8 cellular contexts compared by ENCODE assay signal in genomic region chr7:47536705-47537611, GRCh38. TPM values are rescaled to one million over a fixed set of nuclear protein-coding genes. Genes with fewer than 3 reads are reported as not detected.
DNase-seq lines count a peak whose midpoint lies in the region; ATAC-seq and TF ChIP-seq lines count a peak whose summit lies in the region.

No MANE protein-coding gene starts in this region.

- H4K20me1 ChIP-seq in hepatocyte (ENCODE audit: insufficient read depth, poor library complexity, severe bottlenecking): no peaks in the 10 kb centered on the region

- 6% methylated on average over 88 of the region's 94 CpGs for WGBS in hepatocyte (ENCODE audit: low lambda C conversion rate, missing lambda C conversion rate)

- no peak for TF ChIP-seq CTCF in ascending aorta (IDR thresholded peaks at IDR 0.05)
- no peak for TF ChIP-seq CTCF in hepatocyte (IDR thresholded peaks at IDR 0.05; ENCODE audit: poor library complexity)

- H3K4me2 ChIP-seq in hepatocyte: peak overlapping the region; percentile 91

- peak; percentile 75 for DNase-seq in EL
- DNase-seq in ascending aorta (ENCODE audit: low spot score in 2 of 2): peak; percentile 25 to 75
- peak; percentile 77 for DNase-seq in hepatocyte (ENCODE audit: low spot score)
- DNase-seq in retina: peak; percentile 78
- no peak for DNase-seq in NCI-H526 treated with DMSO at 0.1 percent for 48 hours (lab: John Stamatoyannopoulos, UW)
- no peak for DNase-seq in central memory CD4-positive, alpha-beta T cell

- peaks cover 94% of the 10 kb centered on the region for H3K79me2 ChIP-seq in hepatocyte

- H3K27me3 ChIP-seq in ascending aorta (no peaks in the 10 kb centered on the region), hepatocyte (no peaks in the 10 kb centered on the region)

- ATAC-seq in GM21786 (IDR thresholded peaks at IDR 0.05; ENCODE audit: unreplicated experiment) (no peak), HG02759 (IDR thresholded peaks at IDR 0.05; ENCODE audit: unreplicated experiment) (no peak)

- H3K4me1 ChIP-seq in ascending aorta (peaks cover 2 to 17% of the 10 kb centered on the region in 2 donors), hepatocyte (ENCODE audit: insufficient read depth) (peaks cover 76% of the 10 kb centered on the region)

- H3K36me3 ChIP-seq in ascending aorta: no peaks in the 10 kb centered on the region
- H3K36me3 ChIP-seq in hepatocyte (replicated peaks; ENCODE audit: insufficient read depth, low read depth): no peaks in the 10 kb centered on the region

- intact Hi-C loops in ascending aorta (cut with DNase I): loop anchor here (5.0 kb wide), 1 partner anchor 45 kb away; the partner anchor contains the start of gene TNS3

- H2AFZ ChIP-seq in hepatocyte: no peak overlapping the region

- no peaks in the 10 kb centered on the region for H3K9me3 ChIP-seq in ascending aorta
- no peaks in the 10 kb centered on the region for H3K9me3 ChIP-seq in hepatocyte (ENCODE audit: low read depth)

- H3K9me2 ChIP-seq in hepatocyte (replicated peaks; ENCODE audit: insufficient read depth): no peaks in the 10 kb centered on the region

- H3K4me3 ChIP-seq in ascending aorta (peak overlapping the region; percentile 68 to 69), hepatocyte (peak overlapping the region; percentile 41)

- H3K27ac ChIP-seq in ascending aorta: peak overlapping the region; percentile 19 to 45
- peak overlapping the region; percentile 80 for H3K27ac ChIP-seq in hepatocyte

RNA-seq across cellular contexts. Expression of gene TNS3, which starts 45.0 kb away (rescaled TPM):
- total RNA-seq in ascending aorta: 89.8 TPM
- total RNA-seq in hepatocyte: 64.5 and 73.3 TPM in 2 replicates
- polyA plus RNA-seq in hepatocyte: 30.0 and 30.7 TPM in 2 replicates

Comparison
In these comparisons a context has a peak if more than half of its experiments do, and no peak if none do; other contexts are left out.
1. DNase-seq: peak in EL (single experiment), ascending aorta (2 of 2), hepatocyte (single experiment) and retina (single experiment); none in NCI-H526 treated with DMSO at 0.1 percent for 48 hours (single experiment) and central memory CD4-positive, alpha-beta T cell (single experiment).